20 cellular contexts compared by ENCODE assay signal in genomic region chr22:20582171-20582511, GRCh38.
"Had no signal": no experiment of that assay in that cellular context is flagged by ENCODE, and none has a peak within 500 bp of the region (broad histone marks: within the 10 kb centered on the region; RNA-seq: fewer than 3 reads in every experiment).

No MANE protein-coding gene starts in this region.

- H3K9me3 ChIP-seq: adrenal gland, body of pancreas, colonic mucosa, gastroesophageal sphincter, thyroid gland had no signal

- H3K4me3 Mint-ChIP-seq: activated naive CD8-positive, alpha-beta T cell treated with anti-CD3 and anti-CD28 coated beads for 36 hours; activated T-cell treated with anti-CD3 and anti-CD28 coated beads, Interleukin-2, amount 50 U/mL, for 72 hours; mesothelial cell of epicardium; naive thymus-derived CD8-positive, alpha-beta T cell; neural crest cell; stimulated activated naive CD8-positive, alpha-beta T cell treated with anti-CD3 and anti-CD28 coated beads, Interleukin-15, Interleukin-2, amounts not matched to agents 100 ng/mL and 50 ng/mL, for 24 hours; T-helper 2 cell treated with Interferon-gamma antibody and Interleukin-4, amounts not matched to agents 5 μg/mL and 100 μg/mL, for 36 hours had no signal

- H3K27ac Mint-ChIP-seq: activated naive CD8-positive, alpha-beta T cell treated with anti-CD3 and anti-CD28 coated beads for 36 hours; activated T-cell treated with anti-CD3 and anti-CD28 coated beads, Interleukin-2, amount 50 U/mL, for 72 hours; mesothelial cell of epicardium; stimulated activated naive CD8-positive, alpha-beta T cell treated with anti-CD3 and anti-CD28 coated beads, Interleukin-15, Interleukin-2, amounts not matched to agents 100 ng/mL and 50 ng/mL, for 24 hours; T-helper 2 cell treated with Interferon-gamma antibody and Interleukin-4, amounts not matched to agents 5 μg/mL and 100 μg/mL, for 36 hours had no signal

- H3K4me3 ChIP-seq: adrenal gland, body of pancreas, colonic mucosa, dorsolateral prefrontal cortex, gastroesophageal sphincter, hepatocyte, thyroid gland had no signal

- H2AFZ ChIP-seq: hepatocyte had no signal

- H3K9me3 Mint-ChIP-seq: activated naive CD8-positive, alpha-beta T cell treated with anti-CD3 and anti-CD28 coated beads for 36 hours; activated T-cell treated with anti-CD3 and anti-CD28 coated beads, Interleukin-2, amount 50 U/mL, for 72 hours; mesothelial cell of epicardium; naive thymus-derived CD8-positive, alpha-beta T cell; neural crest cell; stimulated activated naive CD8-positive, alpha-beta T cell treated with anti-CD3 and anti-CD28 coated beads, Interleukin-15, Interleukin-2, amounts not matched to agents 100 ng/mL and 50 ng/mL, for 24 hours; T-helper 2 cell treated with Interferon-gamma antibody and Interleukin-4, amounts not matched to agents 5 μg/mL and 100 μg/mL, for 36 hours had no signal

- H3K27ac ChIP-seq: adrenal gland, body of pancreas, colonic mucosa, gastroesophageal sphincter, hepatocyte, thyroid gland had no signal

- ATAC-seq: activated T-cell treated with anti-CD3 and anti-CD28 coated beads, Interleukin-2, amount 50 U/mL, for 72 hours; body of pancreas; gastroesophageal sphincter; naive thymus-derived CD8-positive, alpha-beta T cell; right cardiac atrium had no signal

- H3K4me2 ChIP-seq: hepatocyte had no signal

- DNase-seq: activated CD4-positive, alpha-beta T cell treated with anti-CD3 and anti-CD28 coated beads for 4 hours; activated CD4-positive, alpha-beta T cell treated with anti-CD3 and anti-CD28 coated beads, Interleukin-2, amount 50 U/mL, for 4 hours; activated naive CD4-positive, alpha-beta T cell; activated naive CD8-positive, alpha-beta T cell treated with anti-CD3 and anti-CD28 coated beads for 36 hours; activated T-cell treated with anti-CD3 and anti-CD28 coated beads, Interleukin-2, amount 50 U/mL, for 72 hours; adrenal gland; body of pancreas; cerebellar nuclear complex; colonic mucosa; effector memory CD4-positive, alpha-beta T cell; naive thymus-derived CD8-positive, alpha-beta T cell; thyroid gland had no signal

- H3K27me3 Mint-ChIP-seq: activated naive CD8-positive, alpha-beta T cell treated with anti-CD3 and anti-CD28 coated beads for 36 hours; naive thymus-derived CD8-positive, alpha-beta T cell; stimulated activated naive CD8-positive, alpha-beta T cell treated with anti-CD3 and anti-CD28 coated beads, Interleukin-15, Interleukin-2, amounts not matched to agents 100 ng/mL and 50 ng/mL, for 24 hours had no signal

- H3K27me3 ChIP-seq: adrenal gland, body of pancreas, colonic mucosa, dorsolateral prefrontal cortex, gastroesophageal sphincter, hepatocyte, thyroid gland had no signal

- H3K4me1 Mint-ChIP-seq: mesothelial cell of epicardium, neural crest cell had no signal

- H3K4me1 ChIP-seq: body of pancreas, colonic mucosa had no signal
